In the genomic region with DNA sequence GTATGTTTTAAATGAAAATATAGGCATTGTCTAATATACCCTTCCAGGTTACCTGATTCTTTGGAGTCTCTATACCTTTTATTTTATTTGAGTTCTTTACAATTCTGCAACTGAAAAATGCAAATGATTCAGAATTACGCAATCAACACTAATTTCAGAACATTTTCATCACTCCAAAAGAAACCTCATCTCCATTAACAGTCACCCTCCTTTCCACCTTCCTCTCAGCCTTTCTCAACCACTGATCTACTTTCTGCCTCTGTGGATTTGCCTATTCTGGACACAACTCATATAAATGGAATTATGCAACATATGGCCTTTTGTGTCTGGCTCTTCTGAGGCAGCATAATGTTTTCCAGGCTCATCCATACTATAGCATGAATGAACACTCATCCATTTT, we compare ENCODE assay signal across 19 cellular contexts.
DNase-seq lines count a peak whose midpoint lies in the region; ATAC-seq, FAIRE-seq and TF ChIP-seq lines count a peak whose summit lies in the region.
"Had no signal": no experiment of that assay in that cellular context is flagged by ENCODE, and none has a peak within 500 bp of the region (broad histone marks: within the 10 kb centered on the region; RNA-seq: fewer than 3 reads in every experiment).

No MANE protein-coding gene starts in this region.

- peak; percentile 78 for ATAC-seq in sciatic nerve
- ATAC-seq in left colon = no peak
- no peak for ATAC-seq in GM21526 (IDR thresholded peaks at IDR 0.05; ENCODE audit: low FRiP score, unreplicated experiment)
- ATAC-seq: left ventricle myocardium superior; stimulated activated naive B cell treated with anti-CD40 and anti-IgM and Interleukin-4, amounts not matched to agents 10 μg/mL and 1 μg/mL and 100 μg/mL, for 72 hours had no signal

- H3K36me3 ChIP-seq in bronchial epithelial cell (ENCODE audit: control insufficient read depth, insufficient read depth, low read length) = no peaks in the 10 kb centered on the region
- H3K36me3 ChIP-seq: MG63, neutrophil, tibial nerve had no signal

- intact Hi-C loops in sciatic nerve (cut with DNase I) (no loop called here), left colon (cut with DNase I, micrococcal nuclease) (no loop called here)

- no peak for TF ChIP-seq CTCF in bronchial epithelial cell (IDR thresholded peaks at IDR 0.05; ENCODE audit: insufficient read depth, low read length, severe bottlenecking)

- H3K4me3 ChIP-seq in bronchial epithelial cell (ENCODE audit: low read depth, low read length) = no peak overlapping the region
- H3K4me3 ChIP-seq: MG63, tibial nerve had no signal

- no peaks in the 10 kb centered on the region for H3K27me3 ChIP-seq in bronchial epithelial cell (ENCODE audit: control insufficient read depth, insufficient read depth, low read length)
- H3K27me3 ChIP-seq: MG63, neutrophil, tibial nerve had no signal

- DNase-seq in NOMO-1 (lab: John Stamatoyannopoulos, UW; ENCODE audit: unreplicated experiment in 2 of 2) (peak; percentile 8 to 18), NOMO-1 treated with dmso at 0.1 percent for 144 hours (lab: John Stamatoyannopoulos, UW; ENCODE audit: unreplicated experiment) (no peak), NCI-H524 (lab: John Stamatoyannopoulos, UW) (peak; percentile 9 to 72), bronchial epithelial cell (ENCODE audit: low read depth) (peak; percentile 29), sciatic nerve (ENCODE audit: low spot score) (no peak), left colon (no peak)
- no peak for DNase-seq in stimulated activated CD4-positive, alpha-beta T cell treated with anti-CD3 and anti-CD28 coated beads, Interleukin-4, amount 100 ng/mL, for 1 hour
- DNase-seq: activated CD4-positive, alpha-beta memory T cell treated with anti-CD3 and anti-CD28 coated beads for 36 hours; activated naive CD4-positive, alpha-beta T cell treated with anti-CD3 and anti-CD28 coated beads, Interleukin-2, amount 50 U/mL, for 16 hours; DMS79; left ventricle myocardium superior; MG63; NCI-H2029; stimulated activated CD4-positive, alpha-beta T cell treated with anti-CD3 and anti-CD28 coated beads, Interleukin-15, amount 100 ng/mL, for 24 hours; stimulated activated naive B cell treated with anti-CD40 and anti-IgM and Interleukin-4, amounts not matched to agents 10 μg/mL and 1 μg/mL and 100 μg/mL, for 72 hours had no signal

- FAIRE-seq in bronchial epithelial cell (lab: Jason Lieb, UNC) = no peak
- FAIRE-seq: HTR-8/SVneo had no signal

Comparison
In these comparisons a context has a peak if more than half of its experiments do, and no peak if none do; other contexts are left out.
1. DNase-seq: peak in NOMO-1 (2 of 2), NCI-H524 (2 of 2) and bronchial epithelial cell (single experiment); none in NOMO-1 treated with dmso at 0.1 percent for 144 hours (single experiment), sciatic nerve (single experiment), stimulated activated CD4-positive, alpha-beta T cell treated with anti-CD3 and anti-CD28 coated beads, Interleukin-4, amount 100 ng/mL, for 1 hour (single experiment) and left colon (0 of 2).